Comparison of ENCODE assay signal across 37 cellular contexts in the genomic region with DNA sequence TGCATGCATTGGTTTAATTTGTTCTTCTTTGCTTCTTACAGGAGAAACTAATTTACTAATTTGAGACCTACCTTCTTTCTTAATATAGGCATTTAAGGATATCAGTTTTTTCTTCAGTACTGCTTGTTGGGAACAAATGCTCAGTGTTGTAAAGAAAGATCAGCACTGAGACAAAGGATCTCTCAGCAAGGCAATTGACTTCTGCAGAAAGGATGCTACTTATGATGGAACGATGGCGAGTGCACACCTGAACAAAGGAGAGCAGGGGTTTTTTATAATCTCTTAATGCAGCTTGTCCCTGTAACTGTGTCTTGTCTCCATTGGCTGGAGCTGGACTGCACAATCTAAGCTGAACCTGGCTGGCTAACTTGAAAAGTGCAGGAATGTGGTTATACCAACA.
"Had no signal": no experiment of that assay in that cellular context is flagged by ENCODE, and none has a peak within 500 bp of the region (broad histone marks: within the 10 kb centered on the region; RNA-seq: fewer than 3 reads in every experiment).

No MANE protein-coding gene starts in this region.

- H3K4me1 Mint-ChIP-seq: brain had no signal

- H3K27me3 ChIP-seq: ascending aorta had no signal

- H3K4me3 ChIP-seq: ascending aorta, cardiac muscle cell had no signal

- H3K4me3 Mint-ChIP-seq: activated B cell treated with CpG ODN at 0.5 μM for 24 hours; activated CD4-positive, alpha-beta memory T cell treated with anti-CD3 and anti-CD28 coated beads for 36 hours; activated CD4-positive, alpha-beta T cell treated with anti-CD3 and anti-CD28 coated beads, Interleukin-2, amount 10 ng/mL, durations not matched to agents 24 days and 14 days; activated CD8-positive, alpha-beta T cell treated with anti-CD3 and anti-CD28 coated beads for 36 hours; activated naive CD4-positive, alpha-beta T cell treated with anti-CD3 and anti-CD28 coated beads, Interleukin-2, amount 10 ng/mL, durations not matched to agents 7 days and 5 days; activated naive CD4-positive, alpha-beta T cell treated with anti-CD3 and anti-CD28 coated beads, Interleukin-2, amount 50 U/mL, for 24 hours; activated naive CD8-positive, alpha-beta T cell; activated naive CD8-positive, alpha-beta T cell treated with anti-CD3 and anti-CD28 coated beads, Interleukin-2, amount 10 ng/mL, durations not matched to agents 7 days and 5 days; activated naive CD8-positive, alpha-beta T cell treated with anti-CD3 and anti-CD28 coated beads, Interleukin-2, amount 50 U/mL, for 24 hours; brain; central memory CD8-positive, alpha-beta T cell; T-helper 1 cell treated with Interleukin-12 subunit alpha and Interleukin-12 subunit beta and Interleukin-4 antibody, amounts not matched to agents 30 μg/mL and 1 μg/mL, for 36 hours; T-helper 2 cell treated with Interferon-gamma antibody and Interleukin-4, amounts not matched to agents 5 μg/mL and 100 μg/mL, for 36 hours had no signal

- DNase-seq: activated B cell treated with CpG ODN at 0.5 μM for 24 hours; activated CD4-positive, alpha-beta memory T cell treated with anti-CD3 and anti-CD28 coated beads for 36 hours; activated CD4-positive, alpha-beta T cell treated with anti-CD3 and anti-CD28 coated beads for 4 hours; activated CD4-positive, alpha-beta T cell treated with anti-CD3 and anti-CD28 coated beads, Interleukin-2, amount 10 ng/mL, durations not matched to agents 24 days and 14 days; activated CD4-positive, alpha-beta T cell treated with anti-CD3 and anti-CD28 coated beads, Interleukin-2, amount 50 U/mL, for 1 hour; activated CD4-positive, alpha-beta T cell treated with anti-CD3 and anti-CD28 coated beads, Interleukin-2, amount 50 U/mL, for 4 hours; activated CD4-positive, CD25-positive, alpha-beta regulatory T cell treated with anti-CD3 and anti-CD28 coated beads, Interleukin-2, amount 50 U/mL, for 72 hours; activated CD8-positive, alpha-beta memory T cell treated with anti-CD3 and anti-CD28 coated beads, Interleukin-2, amount 50 U/mL, for 4 hours; activated CD8-positive, alpha-beta T cell treated with anti-CD3 and anti-CD28 coated beads for 36 hours; activated effector memory CD4-positive, alpha-beta T cell treated with Interleukin-2 at 50 U/mL for 16 hours; activated gamma-delta T cell; activated naive CD4-positive, alpha-beta T cell treated with anti-CD3 and anti-CD28 coated beads, Interleukin-2, amount 10 ng/mL, durations not matched to agents 7 days and 5 days; activated naive CD4-positive, alpha-beta T cell treated with Interleukin-2 at 50 U/mL for 16 hours; activated naive CD8-positive, alpha-beta T cell treated with anti-CD3 and anti-CD28 coated beads, Interleukin-2, amount 10 ng/mL, durations not matched to agents 7 days and 5 days; activated naive CD8-positive, alpha-beta T cell treated with anti-CD3 and anti-CD28 coated beads, Interleukin-2, amount 50 U/mL, for 24 hours; activated T-cell treated with anti-CD3 and anti-CD28 coated beads for 4 hours; activated T-cell treated with anti-CD3 and anti-CD28 coated beads, Interleukin-2, amount 50 U/mL, for 1 hour; activated T-cell treated with anti-CD3 and anti-CD28 coated beads, Interleukin-2, amount 50 U/mL, for 48 hours; amygdala; anterior cingulate cortex; caudate nucleus; cerebellar nuclear complex; T-helper 1 cell; T-helper 2 cell; T-helper 9 cell had no signal

- H3K36me3 ChIP-seq: ascending aorta, cardiac muscle cell had no signal

- H3K9me3 Mint-ChIP-seq: activated naive CD4-positive, alpha-beta T cell treated with anti-CD3 and anti-CD28 coated beads, Interleukin-2, amount 50 U/mL, for 24 hours had no signal

- H3K4me1 ChIP-seq: ascending aorta had no signal

- H3K27ac Mint-ChIP-seq: activated B cell treated with CpG ODN at 0.5 μM for 24 hours; activated CD4-positive, alpha-beta memory T cell treated with anti-CD3 and anti-CD28 coated beads for 36 hours; activated CD4-positive, alpha-beta T cell treated with anti-CD3 and anti-CD28 coated beads, Interleukin-2, amount 10 ng/mL, durations not matched to agents 24 days and 14 days; activated CD8-positive, alpha-beta T cell treated with anti-CD3 and anti-CD28 coated beads for 36 hours; activated naive CD4-positive, alpha-beta T cell treated with anti-CD3 and anti-CD28 coated beads, Interleukin-2, amount 10 ng/mL, durations not matched to agents 7 days and 5 days; activated naive CD4-positive, alpha-beta T cell treated with anti-CD3 and anti-CD28 coated beads, Interleukin-2, amount 50 U/mL, for 24 hours; activated naive CD8-positive, alpha-beta T cell; activated naive CD8-positive, alpha-beta T cell treated with anti-CD3 and anti-CD28 coated beads, Interleukin-2, amount 10 ng/mL, durations not matched to agents 7 days and 5 days; activated naive CD8-positive, alpha-beta T cell treated with anti-CD3 and anti-CD28 coated beads, Interleukin-2, amount 50 U/mL, for 24 hours; activated T-helper 2 cell treated with anti-CD3 and anti-CD28 coated beads, Interferon-gamma antibody, Interleukin-2, Interleukin-4, amounts not matched to agents 10 μg/mL and 5 μg/mL and 100 μg/mL, durations not matched to agents 14 hours and 24 hours and 36 hours; brain; T-helper 1 cell treated with Interleukin-12 subunit alpha and Interleukin-12 subunit beta and Interleukin-4 antibody, amounts not matched to agents 30 μg/mL and 1 μg/mL, for 36 hours; T-helper 2 cell treated with Interferon-gamma antibody and Interleukin-4, amounts not matched to agents 5 μg/mL and 100 μg/mL, for 36 hours had no signal

- FAIRE-seq: bronchial epithelial cell, TTC549 had no signal

- H3K36me3 Mint-ChIP-seq: activated CD4-positive, alpha-beta memory T cell treated with anti-CD3 and anti-CD28 coated beads for 36 hours; activated naive CD4-positive, alpha-beta T cell treated with anti-CD3 and anti-CD28 coated beads, Interleukin-2, amount 10 ng/mL, durations not matched to agents 7 days and 5 days; activated naive CD4-positive, alpha-beta T cell treated with anti-CD3 and anti-CD28 coated beads, Interleukin-2, amount 50 U/mL, for 24 hours; activated naive CD8-positive, alpha-beta T cell treated with anti-CD3 and anti-CD28 coated beads, Interleukin-2, amount 10 ng/mL, durations not matched to agents 7 days and 5 days; brain had no signal

- H3K27ac ChIP-seq: ascending aorta, cardiac muscle cell, VCaP had no signal

- ATAC-seq: activated CD8-positive, alpha-beta T cell treated with anti-CD3 and anti-CD28 coated beads for 36 hours; activated naive CD8-positive, alpha-beta T cell treated with anti-CD3 and anti-CD28 coated beads, Interleukin-2, amount 50 U/mL, for 24 hours had no signal
